In the genomic region with DNA sequence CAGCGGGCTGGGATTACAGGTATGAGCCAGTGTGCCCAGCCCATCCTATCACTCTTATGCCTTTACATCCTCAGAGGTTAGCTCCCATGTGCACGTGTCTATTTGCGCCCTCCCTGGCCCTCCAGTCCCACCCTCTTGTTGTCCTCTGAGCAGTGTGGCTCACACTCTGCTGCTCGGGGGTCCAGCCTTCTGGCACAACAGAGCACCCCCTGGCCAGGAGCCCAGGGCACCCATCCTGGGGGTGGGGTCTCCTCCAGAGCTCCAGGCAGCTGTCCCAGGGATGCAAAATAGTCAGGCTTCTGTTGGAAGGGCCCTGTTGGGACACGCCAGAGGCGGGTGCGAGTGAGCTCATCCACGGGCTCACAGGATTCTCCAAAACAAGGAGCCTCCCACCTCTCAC, we compare ENCODE assay signal across 22 cellular contexts. TPM values are rescaled to one million over a fixed set of nuclear protein-coding genes. Genes with fewer than 3 reads are reported as not detected.
DNase-seq lines count a peak whose midpoint lies in the region; ATAC-seq and TF ChIP-seq lines count a peak whose summit lies in the region.
"Had no signal": no experiment of that assay in that cellular context is flagged by ENCODE, and none has a peak within 500 bp of the region (broad histone marks: within the 10 kb centered on the region; RNA-seq: fewer than 3 reads in every experiment).

No MANE protein-coding gene starts in this region.

- peak overlapping the region; percentile 34 for H3K27ac Mint-ChIP-seq in stimulated activated effector memory CD8-positive, alpha-beta T cell treated with anti-CD3 and anti-CD28 coated beads, Interleukin-12 subunit alpha, Interleukin-12 subunit beta, amount 100 ng/mL, for 72 hours
- H3K27ac Mint-ChIP-seq: CD4-positive, alpha-beta T cell had no signal

- WGBS in heart right ventricle, 2 donors = 86 to 88% methylated on average over 8 of the region's 8 CpGs
- 45% methylated on average over 5 of the region's 8 CpGs; no CpG with 5 or more reads in 1 of the 2 donors for WGBS in esophagus squamous epithelium, 2 donors

- no peaks in the 10 kb centered on the region for H3K9me3 Mint-ChIP-seq in stimulated activated effector memory CD8-positive, alpha-beta T cell treated with anti-CD3 and anti-CD28 coated beads, Interleukin-12 subunit alpha, Interleukin-12 subunit beta, amount 100 ng/mL, for 72 hours
- H3K9me3 Mint-ChIP-seq: CD4-positive, alpha-beta T cell had no signal

- H3K4me1 Mint-ChIP-seq in stimulated activated effector memory CD8-positive, alpha-beta T cell treated with anti-CD3 and anti-CD28 coated beads, Interleukin-12 subunit alpha, Interleukin-12 subunit beta, amount 100 ng/mL, for 72 hours = peaks cover 6% of the 10 kb centered on the region

- no peaks in the 10 kb centered on the region for H3K9me3 ChIP-seq in heart right ventricle
- H3K9me3 ChIP-seq in esophagus squamous epithelium = no peaks in the 10 kb centered on the region
- H3K9me3 ChIP-seq: Caco-2 had no signal

- H3K4me1 ChIP-seq in heart right ventricle (no peaks in the 10 kb centered on the region), esophagus squamous epithelium (peaks cover 18 to 64% (median 21%) of the 10 kb centered on the region in 3 donors)
- H3K4me1 ChIP-seq: Caco-2 had no signal

- TF ChIP-seq CTCF in heart right ventricle (IDR thresholded peaks at IDR 0.05) (no peak), RWPE1 (conservative IDR thresholded peaks at IDR 0.05; ENCODE audit: low read depth) (no peak), esophagus squamous epithelium (IDR thresholded peaks at IDR 0.05) (no peak)

- no peak overlapping the region for H3K4me3 Mint-ChIP-seq in stimulated activated effector memory CD8-positive, alpha-beta T cell treated with anti-CD3 and anti-CD28 coated beads, Interleukin-12 subunit alpha, Interleukin-12 subunit beta, amount 100 ng/mL, for 72 hours
- H3K4me3 Mint-ChIP-seq: CD4-positive, alpha-beta T cell had no signal

- POLR2A ChIA-PET in RWPE1 (lab: Yijun Ruan, JAX; ENCODE audit: low non-redundant PET) = interaction anchor here (0.9 kb wide), 1 partner anchor 11 kb away, joined by 3 read pairs; no protein-coding TSS in a partner anchor

- CTCF ChIA-PET in RWPE1 (lab: Yijun Ruan, JAX) = no interaction called here

- H3K36me3 ChIP-seq in heart right ventricle (peaks cover 0 to 3% (median 0%) of the 10 kb centered on the region in 9 donors), esophagus squamous epithelium (no peaks in the 10 kb centered on the region)

- H3K27ac ChIP-seq in heart right ventricle (no peak overlapping the region), RWPE1 (peak overlapping the region; percentile 71), esophagus squamous epithelium (peak overlapping the region in 3 of 4 donors; percentile 54 to 85 (median 66))

- H3K36me3 Mint-ChIP-seq in stimulated activated effector memory CD8-positive, alpha-beta T cell treated with anti-CD3 and anti-CD28 coated beads, Interleukin-12 subunit alpha, Interleukin-12 subunit beta, amount 100 ng/mL, for 72 hours = no peaks in the 10 kb centered on the region

- intact Hi-C loops in Right ventricle myocardium inferior (cut with DNase I) (no loop called here), heart right ventricle (cut with DNase I) (no loop called here), esophagus squamous epithelium (cut with DNase I) (no loop called here)

- TF ChIP-seq POLR2A in esophagus squamous epithelium (IDR thresholded peaks at IDR 0.05) = no peak
- no peak for TF ChIP-seq POLR2A in GM18505 (IDR thresholded peaks at IDR 0.05; ENCODE audit: borderline replicate concordance, extremely low read depth, insufficient read depth, insufficient read length)

- DNase-seq in Right ventricle myocardium inferior (ENCODE audit: missing footprints) = peak; percentile 18
- DNase-seq in heart right ventricle = no peak
- no peak for DNase-seq in RWPE1 (ENCODE audit: low spot score)
- no peak for DNase-seq in esophagus squamous epithelium (lab: John Stamatoyannopoulos, UW)
- DNase-seq in stimulated activated effector memory CD8-positive, alpha-beta T cell treated with anti-CD3 and anti-CD28 coated beads, Interleukin-12 subunit alpha, Interleukin-12 subunit beta, amount 100 ng/mL, for 72 hours (ENCODE audit: low spot score in 2 of 2) = no peak
- DNase-seq in GM19238 (ENCODE audit: insufficient read length, low spot score) = no peak
- DNase-seq: Caco-2; CD4-positive, alpha-beta T cell; GF-D8; GOT3; KBM-7; NCI-H1105 treated with DMSO at 0.1 percent for 48 hours; NCI-H187; NCI-H2107; NCI-H2227 treated with DMSO at 0.1 percent for 48 hours; NCI-H510A treated with DMSO at 0.1 percent for 48 hours; NCI-H774; SIG-M5 had no signal

- H3K4me3 ChIP-seq in heart right ventricle = no peak overlapping the region
- no peak overlapping the region for H3K4me3 ChIP-seq in esophagus squamous epithelium

- no peak for ATAC-seq in Right ventricle myocardium inferior
- ATAC-seq in heart right ventricle = no peak
- ATAC-seq in stimulated activated effector memory CD8-positive, alpha-beta T cell treated with anti-CD3 and anti-CD28 coated beads, Interleukin-12 subunit alpha, Interleukin-12 subunit beta, amount 100 ng/mL, for 72 hours = no peak
- ATAC-seq in GM21423 (IDR thresholded peaks at IDR 0.05; ENCODE audit: unreplicated experiment) = no peak
- no peak for ATAC-seq in GM18505 (IDR thresholded peaks at IDR 0.05; ENCODE audit: unreplicated experiment)
- ATAC-seq: HCT116 had no signal

- peaks cover 0 to 8% (median 0%) of the 10 kb centered on the region in 7 donors for H3K27me3 ChIP-seq in heart right ventricle
- no peaks in the 10 kb centered on the region for H3K27me3 ChIP-seq in esophagus squamous epithelium

RNA-seq across cellular contexts. Expression of a gene that starts 11.7 kb away (rescaled TPM):
- total RNA-seq in Right ventricle myocardium inferior (2.7 TPM), heart right ventricle (1 to 10 TPM in 9 of 10 donors, under 1 TPM in 1; 0.96 to 4.0 (median 1.7) TPM), esophagus squamous epithelium (100 to 1,000 TPM in 1 of 4 donors, 10 to 100 TPM in 3; 44.3 to 157 (median 71.3) TPM)
- polyA plus RNA-seq in heart right ventricle = 1 to 10 TPM; 1.1 to 5.5 TPM

RNA-seq across cellular contexts. Expression of a gene that starts 30.5 kb away (rescaled TPM):
- total RNA-seq in Right ventricle myocardium inferior (2.0 TPM), heart right ventricle (1 to 10 TPM in 9 of 10 donors, under 1 TPM in 1; 0.99 to 3.6 (median 2.2) TPM), esophagus squamous epithelium (1 to 10 TPM; 1.0 to 4.2 (median 1.7) TPM)
- polyA plus RNA-seq in heart right ventricle = 1 to 10 TPM; 2.6 to 3.7 TPM
- total RNA-seq: A172 had no signal

Comparison
In these comparisons a context has a peak if more than half of its experiments do, and no peak if none do; other contexts are left out.
1. H3K27ac ChIP-seq: peak in RWPE1 (single experiment) and esophagus squamous epithelium (3 of 4); none in heart right ventricle (0 of 10).
2. RNA of a gene that starts 11.7 kb away (total RNA-seq): 44.3 to 157 TPM in esophagus squamous epithelium; 2.7 TPM in Right ventricle myocardium inferior (single experiment) and 0.96 to 4.0 TPM in heart right ventricle; every median in the first group is over 4 times any median in the second.